24 cellular contexts compared by ENCODE assay signal in genomic region chr1:227796359-227796915, GRCh38. TPM values are rescaled to one million over a fixed set of nuclear protein-coding genes. Genes with fewer than 3 reads are reported as not detected.
"Had no signal": no experiment of that assay in that cellular context is flagged by ENCODE, and none has a peak within 500 bp of the region (broad histone marks: within the 10 kb centered on the region; RNA-seq: fewer than 3 reads in every experiment).

No MANE protein-coding gene starts in this region.

- H3K36me3 Mint-ChIP-seq: activated naive CD4-positive, alpha-beta T cell treated with anti-CD3 and anti-CD28 coated beads, Interleukin-2, amount 50 U/mL, for 24 hours had no signal

- H3K27me3 Mint-ChIP-seq: activated naive CD4-positive, alpha-beta T cell treated with anti-CD3 and anti-CD28 coated beads, Interleukin-2, amount 50 U/mL, for 24 hours had no signal

- H3K4me1 ChIP-seq: body of pancreas had no signal

- H3K9me3 ChIP-seq: ascending aorta, body of pancreas, MG63, Peyer's patch had no signal

- H3K9me3 Mint-ChIP-seq: activated naive CD4-positive, alpha-beta T cell treated with anti-CD3 and anti-CD28 coated beads, Interleukin-2, amount 50 U/mL, for 24 hours; T-helper 1 cell treated with Interleukin-12 subunit alpha and Interleukin-12 subunit beta and Interleukin-4 antibody, amounts not matched to agents 30 μg/mL and 1 μg/mL, for 36 hours had no signal

- H3K27ac Mint-ChIP-seq: activated CD8-positive, alpha-beta T cell treated with anti-CD3 and anti-CD28 coated beads, Interleukin-2, amount 10 ng/mL, durations not matched to agents 7 days and 5 days; activated naive CD4-positive, alpha-beta T cell treated with anti-CD3 and anti-CD28 coated beads, Interleukin-2, amount 50 U/mL, for 24 hours; T-helper 1 cell treated with Interleukin-12 subunit alpha and Interleukin-12 subunit beta and Interleukin-4 antibody, amounts not matched to agents 30 μg/mL and 1 μg/mL, for 36 hours had no signal

- H3K36me3 ChIP-seq: ascending aorta, MG63, Peyer's patch had no signal

- ATAC-seq: activated CD4-positive, CD25-positive, alpha-beta regulatory T cell treated with anti-CD3 and anti-CD28 coated beads, Interleukin-2, amount 50 U/mL, for 24 hours; activated CD8-positive, alpha-beta T cell treated with anti-CD3 and anti-CD28 coated beads, Interleukin-2, amount 10 ng/mL, durations not matched to agents 7 days and 5 days; body of pancreas had no signal

- H3K4me3 ChIP-seq: ascending aorta, body of pancreas, MG63, Peyer's patch had no signal

- DNase-seq: activated CD4-positive, alpha-beta T cell treated with anti-CD3 and anti-CD28 coated beads for 4 hours; activated CD4-positive, alpha-beta T cell treated with anti-CD3 and anti-CD28 coated beads, Interleukin-2, amount 50 U/mL, for 4 hours; activated CD8-positive, alpha-beta memory T cell treated with anti-CD3 and anti-CD28 coated beads, Interleukin-2, amount 50 U/mL, for 48 hours; activated CD8-positive, alpha-beta T cell treated with anti-CD3 and anti-CD28 coated beads, Interleukin-2, amount 10 ng/mL, durations not matched to agents 7 days and 5 days; activated T-cell treated with anti-CD3 and anti-CD28 coated beads, Interleukin-2, amount 50 U/mL, for 1 hour; body of pancreas; MG63; MV-4-11; NCI-H1092 treated with DMSO at 0.1 percent for 48 hours; NCI-H1417 treated with DMSO at 0.1 percent for 48 hours; NCI-H1694; NCI-H2029; NCI-H345; NCI-H510A; NCI-H526 treated with DMSO at 0.1 percent for 48 hours; NCI-H82; Peyer's patch; SHP77 treated with DMSO at 0.1 percent for 48 hours had no signal

- H3K4me1 Mint-ChIP-seq: activated naive CD4-positive, alpha-beta T cell treated with anti-CD3 and anti-CD28 coated beads, Interleukin-2, amount 50 U/mL, for 24 hours had no signal

- H3K27me3 ChIP-seq: ascending aorta, body of pancreas, MG63, Peyer's patch had no signal

- H3K4me3 Mint-ChIP-seq: activated CD8-positive, alpha-beta T cell treated with anti-CD3 and anti-CD28 coated beads, Interleukin-2, amount 10 ng/mL, durations not matched to agents 7 days and 5 days; activated naive CD4-positive, alpha-beta T cell treated with anti-CD3 and anti-CD28 coated beads, Interleukin-2, amount 50 U/mL, for 24 hours; T-helper 1 cell treated with Interleukin-12 subunit alpha and Interleukin-12 subunit beta and Interleukin-4 antibody, amounts not matched to agents 30 μg/mL and 1 μg/mL, for 36 hours had no signal

- H3K27ac ChIP-seq: ascending aorta, body of pancreas, Peyer's patch had no signal

RNA-seq across cellular contexts. Expression of gene PRSS38, which starts 19.0 kb away (rescaled TPM):
- total RNA-seq: activated CD8-positive, alpha-beta T cell treated with anti-CD3 and anti-CD28 coated beads, Interleukin-2, amount 10 ng/mL, durations not matched to agents 7 days and 5 days; ascending aorta; body of pancreas; bronchial epithelial cell; Peyer's patch; SK-MEL-5 had no signal
